11 cellular contexts compared by ENCODE assay signal in genomic region chr10:76433161-76434005, GRCh38.
DNase-seq lines count a peak whose midpoint lies in the region; ATAC-seq and TF ChIP-seq lines count a peak whose summit lies in the region.
"Had no signal": no experiment of that assay in that cellular context is flagged by ENCODE, and none has a peak within 500 bp of the region (broad histone marks: within the 10 kb centered on the region; RNA-seq: fewer than 3 reads in every experiment).

No MANE protein-coding gene starts in this region.

- H4K20me1 ChIP-seq in PC-9 (ENCODE audit: insufficient read depth): no peaks in the 10 kb centered on the region

- no peaks in the 10 kb centered on the region for H3K4me1 Mint-ChIP-seq in activated naive CD4-positive, alpha-beta T cell treated with anti-CD3 and anti-CD28 coated beads for 36 hours (ENCODE audit: low read depth)
- H3K4me1 Mint-ChIP-seq: activated B cell treated with CpG ODN at 0.5 μM for 24 hours; activated naive CD4-positive, alpha-beta T cell treated with anti-CD3 and anti-CD28 coated beads, Interleukin-2, amount 50 U/mL, for 24 hours had no signal

- no peak for TF ChIP-seq EP300 in suprapubic skin (IDR thresholded peaks at IDR 0.05)

- H3K4me1 ChIP-seq in PC-9 (replicated peaks; ENCODE audit: insufficient read depth) (peaks cover 40% of the 10 kb centered on the region), right cardiac atrium (ENCODE audit: control insufficient read depth, insufficient read depth, low read length) (peaks cover 21% of the 10 kb centered on the region), suprapubic skin (peaks cover 36% of the 10 kb centered on the region)

- H3K36me3 Mint-ChIP-seq in activated naive CD4-positive, alpha-beta T cell treated with anti-CD3 and anti-CD28 coated beads for 36 hours (ENCODE audit: low read depth): no peaks in the 10 kb centered on the region
- H3K36me3 Mint-ChIP-seq: activated naive CD4-positive, alpha-beta T cell treated with anti-CD3 and anti-CD28 coated beads, Interleukin-2, amount 50 U/mL, for 24 hours had no signal

- no peaks in the 10 kb centered on the region for H3K9me2 ChIP-seq in PC-9 (ENCODE audit: insufficient read depth)

- H3K27ac ChIP-seq in PC-9 (peak overlapping the region; percentile 80), right cardiac atrium (ENCODE audit: low read length) (peak overlapping the region; percentile 98), suprapubic skin (peak overlapping the region; percentile 70)

- H3K9me3 ChIP-seq in PC-9 (ENCODE audit: insufficient read depth, low read depth): no peaks in the 10 kb centered on the region; the same call in 1 of the 2 replicates
- no peaks in the 10 kb centered on the region for H3K9me3 ChIP-seq in right cardiac atrium (ENCODE audit: control insufficient read depth, low read length)
- H3K9me3 ChIP-seq in suprapubic skin: no peaks in the 10 kb centered on the region

- POLR2A ChIA-PET in PC-9 (lab: Charles Lee; ENCODE audit: unreplicated experiment): interaction anchor here (0.6 kb wide), 1 partner anchor 151 kb away, joined by 5 read pairs; no protein-coding TSS in a partner anchor

- H3K9me3 Mint-ChIP-seq in activated naive CD4-positive, alpha-beta T cell treated with anti-CD3 and anti-CD28 coated beads for 36 hours: no peaks in the 10 kb centered on the region
- H3K9me3 Mint-ChIP-seq: activated B cell treated with CpG ODN at 0.5 μM for 24 hours; activated naive CD4-positive, alpha-beta T cell treated with anti-CD3 and anti-CD28 coated beads, Interleukin-2, amount 50 U/mL, for 24 hours had no signal

- 76% methylated on average over 8 of the region's 8 CpGs for WGBS in right cardiac atrium
- 83% methylated on average over 8 of the region's 8 CpGs for WGBS in suprapubic skin

- TF ChIP-seq CTCF in PC-9 (conservative IDR thresholded peaks at IDR 0.05) (no peak), suprapubic skin (IDR thresholded peaks at IDR 0.05) (no peak)

- H3K27me3 Mint-ChIP-seq in activated naive CD4-positive, alpha-beta T cell treated with anti-CD3 and anti-CD28 coated beads for 36 hours (ENCODE audit: low read depth): no peaks in the 10 kb centered on the region
- H3K27me3 Mint-ChIP-seq: activated B cell treated with CpG ODN at 0.5 μM for 24 hours; activated naive CD4-positive, alpha-beta T cell treated with anti-CD3 and anti-CD28 coated beads, Interleukin-2, amount 50 U/mL, for 24 hours had no signal

- no peak overlapping the region for H3K4me3 Mint-ChIP-seq in activated naive CD4-positive, alpha-beta T cell treated with anti-CD3 and anti-CD28 coated beads for 36 hours
- H3K4me3 Mint-ChIP-seq: activated B cell treated with CpG ODN at 0.5 μM for 24 hours; activated naive CD4-positive, alpha-beta T cell treated with anti-CD3 and anti-CD28 coated beads, Interleukin-2, amount 50 U/mL, for 24 hours had no signal

- H3K4me3 ChIP-seq in PC-9: no peak overlapping the region
- H3K4me3 ChIP-seq in right cardiac atrium (ENCODE audit: low read length): no peak overlapping the region
- H3K4me3 ChIP-seq in suprapubic skin: no peak overlapping the region

- CTCF ChIA-PET in PC-9 (lab: Charles Lee): no interaction called here
- CTCF ChIA-PET in activated naive CD4-positive, alpha-beta T cell treated with anti-CD3 and anti-CD28 coated beads for 36 hours (lab: Charles Lee): no interaction called here

- DNase-seq in NCI-H187 treated with DMSO at 0.1 percent for 48 hours (lab: John Stamatoyannopoulos, UW): peak; percentile 55
- peak; percentile 67 to 71 for DNase-seq in PC-9
- peak; percentile 58 to 84 (median 68) for DNase-seq in right cardiac atrium
- DNase-seq in suprapubic skin (ENCODE audit: low spot score in 2 of 2): no peak
- no peak for DNase-seq in activated CD8-positive, alpha-beta memory T cell treated with anti-CD3 and anti-CD28 coated beads for 24 hours
- DNase-seq in activated naive CD4-positive, alpha-beta T cell treated with anti-CD3 and anti-CD28 coated beads for 36 hours: no peak
- DNase-seq: activated B cell treated with CpG ODN at 0.5 μM for 24 hours, NCI-H1048 had no signal

- H3K27me3 ChIP-seq in PC-9 (ENCODE audit: insufficient read depth, low read depth): no peaks in the 10 kb centered on the region
- H3K27me3 ChIP-seq in right cardiac atrium (ENCODE audit: control insufficient read depth, insufficient read depth): no peaks in the 10 kb centered on the region
- H3K27me3 ChIP-seq in suprapubic skin: no peaks in the 10 kb centered on the region

- peak; percentile 70 to 75 for ATAC-seq in right cardiac atrium
- no peak for ATAC-seq in HG02798 (IDR thresholded peaks at IDR 0.05; ENCODE audit: poor library complexity, unreplicated experiment)
- no peak for ATAC-seq in HG03460 (IDR thresholded peaks at IDR 0.05; ENCODE audit: unreplicated experiment)

- intact Hi-C loops in PC-9 (cut with micrococcal nuclease; ENCODE audit: unreplicated experiment) (loop anchor here (10.0 kb wide), 1 partner anchor 99 kb away; no protein-coding TSS in a partner anchor), right cardiac atrium (cut with DNase I) (loop anchor here in 2 of 4 donors (10.0 kb wide), 2 partner anchors 109 to 111 kb away; no protein-coding TSS in a partner anchor)
- intact Hi-C loops in activated naive CD4-positive, alpha-beta T cell treated with anti-CD3 and anti-CD28 coated beads for 36 hours (cut with micrococcal nuclease): no loop called here

- TF ChIP-seq POLR2A in suprapubic skin (IDR thresholded peaks at IDR 0.05): no peak

- no TSS peak for BruUV-seq in PC-9 (replicated peaks; lab: Mats Ljungman, UMichigan)

- no peak overlapping the region for H3K27ac Mint-ChIP-seq in activated naive CD4-positive, alpha-beta T cell treated with anti-CD3 and anti-CD28 coated beads for 36 hours
- H3K27ac Mint-ChIP-seq: activated B cell treated with CpG ODN at 0.5 μM for 24 hours; activated naive CD4-positive, alpha-beta T cell treated with anti-CD3 and anti-CD28 coated beads, Interleukin-2, amount 50 U/mL, for 24 hours had no signal

- H3K36me3 ChIP-seq in PC-9 (ENCODE audit: low read depth) (no peaks in the 10 kb centered on the region), suprapubic skin (no peaks in the 10 kb centered on the region)

- H3K4me2 ChIP-seq in PC-9: peak overlapping the region; percentile 78; the same call in 1 of the 2 replicates

- H3F3A ChIP-seq in PC-9 (ENCODE audit: insufficient read depth, low read depth): peaks cover 20% of the 10 kb centered on the region; the same call in 1 of the 2 replicates

- H2AFZ ChIP-seq in PC-9: no peak overlapping the region

- H3K79me2 ChIP-seq in PC-9 (ENCODE audit: low read depth): no peaks in the 10 kb centered on the region

Comparison
In these comparisons a context has a peak if more than half of its experiments do, and no peak if none do; other contexts are left out.
1. DNase-seq: peak in NCI-H187 treated with DMSO at 0.1 percent for 48 hours (single experiment), PC-9 (2 of 2) and right cardiac atrium (3 of 3); none in suprapubic skin (0 of 2), activated CD8-positive, alpha-beta memory T cell treated with anti-CD3 and anti-CD28 coated beads for 24 hours (single experiment) and activated naive CD4-positive, alpha-beta T cell treated with anti-CD3 and anti-CD28 coated beads for 36 hours (single experiment).
2. ATAC-seq: peak in right cardiac atrium (2 of 2); none in HG02798 (single experiment) and HG03460 (single experiment).
3. Peak in every context shown above with its lines, with median percentiles within 50 percentile points of each other: H3K27ac ChIP-seq.